11 cellular contexts compared by ENCODE assay signal in the genomic region with DNA sequence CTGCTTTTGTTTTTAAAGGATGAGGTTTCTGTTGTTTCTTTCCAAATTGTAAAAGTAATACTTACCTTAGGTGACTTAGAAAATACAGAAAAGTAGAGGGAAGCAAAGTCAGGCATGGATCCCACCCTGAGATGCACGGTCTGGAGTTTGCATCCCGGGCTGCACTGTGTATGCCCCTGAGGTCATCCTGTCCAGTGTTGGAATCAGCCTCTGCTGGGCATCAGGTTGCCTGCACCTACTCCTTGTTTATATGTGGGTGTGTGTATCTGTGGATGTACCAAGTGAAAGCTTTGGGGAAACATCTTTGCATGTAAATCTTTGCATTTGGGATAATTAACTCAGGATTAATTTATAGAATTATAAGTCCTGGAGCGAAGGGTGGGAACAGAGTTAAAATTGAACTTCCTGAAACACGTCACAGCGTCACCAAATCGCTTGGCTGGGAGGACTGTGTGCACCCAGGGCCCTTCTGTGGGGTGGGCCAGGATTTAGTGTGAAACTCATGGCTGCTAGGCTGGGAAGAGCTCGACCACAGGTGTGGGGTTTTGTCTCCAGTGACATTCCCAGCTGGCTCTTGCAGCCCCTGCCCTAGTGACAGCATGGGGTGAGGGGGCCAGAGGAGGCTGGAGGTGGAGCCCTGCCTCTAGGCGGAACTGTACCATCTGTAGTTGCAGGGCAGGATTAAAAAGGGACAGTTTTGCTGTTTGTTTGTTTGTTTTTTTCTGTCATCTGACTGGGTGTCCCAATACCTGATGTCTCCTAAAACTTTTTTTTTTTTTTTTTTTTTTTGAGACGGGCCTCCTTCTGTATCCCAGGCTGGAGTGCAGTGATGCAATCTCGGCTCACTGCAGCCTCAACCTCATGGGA. TPM values are rescaled to one million over a fixed set of nuclear protein-coding genes. Genes with fewer than 3 reads are reported as not detected.
DNase-seq lines count a peak whose midpoint lies in the region; ATAC-seq and TF ChIP-seq lines count a peak whose summit lies in the region.
"Had no signal": no experiment of that assay in that cellular context is flagged by ENCODE, and none has a peak within 500 bp of the region (broad histone marks: within the 10 kb centered on the region; RNA-seq: fewer than 3 reads in every experiment).

No MANE protein-coding gene starts in this region.

- no peaks in the 10 kb centered on the region for H3K9me3 Mint-ChIP-seq in H9
- H3K9me3 Mint-ChIP-seq: activated naive CD8-positive, alpha-beta T cell treated with anti-CD3 and anti-CD28 coated beads, Interleukin-2, amount 10 ng/mL, durations not matched to agents 7 days and 5 days; T-helper 1 cell treated with Interleukin-12 subunit alpha and Interleukin-12 subunit beta and Interleukin-4 antibody, amounts not matched to agents 30 μg/mL and 1 μg/mL, for 36 hours had no signal

- H4K5ac ChIP-seq in H9 (ENCODE audit: insufficient read length, low read depth, low read length), result no peak overlapping the region

- H2BK120ac ChIP-seq in H9 (ENCODE audit: low read depth, low read length, poor library complexity, severe bottlenecking), result no peak overlapping the region

- H3K27ac ChIP-seq in H9 (ENCODE audit: insufficient read length, low read depth, low read length), result no peak overlapping the region
- peak overlapping the region; percentile 21 for H3K27ac ChIP-seq in layer of hippocampus (ENCODE audit: low read depth, low read length)
- peak overlapping the region in 7 of 8 donors; percentile 73 to 89 (median 84) for H3K27ac ChIP-seq in spleen

- H3K27me3 ChIP-seq in H9 (ENCODE audit: insufficient read depth, low read length) (no peaks in the 10 kb centered on the region), adipocyte (replicated peaks; ENCODE audit: control insufficient read depth, insufficient read depth, low read length) (no peaks in the 10 kb centered on the region), layer of hippocampus (ENCODE audit: control insufficient read depth, insufficient read depth, low read length) (no peaks in the 10 kb centered on the region), spleen (replicated peaks in 1 of 7) (peaks cover 0 to 22% (median 9%) of the 10 kb centered on the region in 7 donors)

- H2AK5ac ChIP-seq in H9 (ENCODE audit: insufficient read length, low read length), result no peak overlapping the region

- intact Hi-C loops in spleen (cut with DNase I; ENCODE audit: low total_unique reads), result no loop called here

- H3K79me1 ChIP-seq in H9 (ENCODE audit: insufficient read depth, low read depth, low read length, poor library complexity, severe bottlenecking), result peaks cover 8% of the 10 kb centered on the region

- no peak for TF ChIP-seq POLR2A in spleen (IDR thresholded peaks at IDR 0.05)

- no peak for TF ChIP-seq CTCF in H9 (conservative IDR thresholded peaks at IDR 0.05)
- no peak for TF ChIP-seq CTCF in spleen (IDR thresholded peaks at IDR 0.05 in 8 of 11, conservative IDR thresholded peaks at IDR 0.05 in 3 of 11)

- no peak overlapping the region for H2BK20ac ChIP-seq in H9 (ENCODE audit: low read depth, low read length, poor library complexity, severe bottlenecking)

- H3K56ac ChIP-seq in H9 (ENCODE audit: insufficient read length, low read depth, low read length), result no peak overlapping the region

- H4K8ac ChIP-seq in H9 (replicated peaks; ENCODE audit: insufficient read length, low read depth, low read length), result no peak overlapping the region

- no peak overlapping the region for H3K4me2 ChIP-seq in H9 (ENCODE audit: insufficient read depth, insufficient read length, low read length)

- H3K27me3 Mint-ChIP-seq in H9 (ENCODE audit: low read depth), result no peaks in the 10 kb centered on the region

- peaks cover 3% of the 10 kb centered on the region for H3K23me2 ChIP-seq in H9 (ENCODE audit: insufficient read length, low read depth, low read length, poor library complexity, severe bottlenecking)

- WGBS in H9 (ENCODE audit: extremely low coverage, insufficient read length, low lambda C conversion rate), result no CpG with 5 or more reads among the region's 10 CpGs
- WGBS in spleen, 5 donors, result 67 to 80% (median 73%) methylated on average over 9 to 10 of the region's 10 CpGs

- H3K9me3 ChIP-seq in H9 (ENCODE audit: control insufficient read depth, low read depth, low read length) (no peaks in the 10 kb centered on the region), adipocyte (ENCODE audit: control insufficient read depth, low read length) (no peaks in the 10 kb centered on the region), spleen (no peaks in the 10 kb centered on the region)

- DNase-seq in H9, result no peak
- peak; percentile 52 for DNase-seq in adipocyte (ENCODE audit: low read depth)
- DNase-seq in spleen, result no peak
- DNase-seq in NCI-H128 (lab: John Stamatoyannopoulos, UW; ENCODE audit: unreplicated experiment), result no peak
- no peak for DNase-seq in HUDEP-2 (lab: John Stamatoyannopoulos, UW; ENCODE audit: unreplicated experiment in 76 of 76)
- DNase-seq: activated naive CD8-positive, alpha-beta T cell treated with anti-CD3 and anti-CD28 coated beads, Interleukin-2, amount 10 ng/mL, durations not matched to agents 7 days and 5 days; NCI-H187 treated with DMSO at 0.1 percent for 48 hours had no signal

- peak overlapping the region in 2 of 3 experiments; percentile 51 to 57; a peak in 3 of 7 replicates for H3K27ac Mint-ChIP-seq in H9
- H3K27ac Mint-ChIP-seq: activated naive CD8-positive, alpha-beta T cell treated with anti-CD3 and anti-CD28 coated beads, Interleukin-2, amount 10 ng/mL, durations not matched to agents 7 days and 5 days; T-helper 1 cell treated with Interleukin-12 subunit alpha and Interleukin-12 subunit beta and Interleukin-4 antibody, amounts not matched to agents 30 μg/mL and 1 μg/mL, for 36 hours had no signal

- no peak overlapping the region for H3K18ac ChIP-seq in H9 (ENCODE audit: insufficient read length, low read depth, low read length)

- H4K20me1 ChIP-seq in H9 (ENCODE audit: control insufficient read depth, insufficient read depth, insufficient read length), result no peaks in the 10 kb centered on the region

- H3K14ac ChIP-seq in H9 (ENCODE audit: insufficient read depth, low read length), result no peak overlapping the region

- H3K4me3 ChIP-seq in adipocyte (ENCODE audit: low read length) (peak overlapping the region; percentile 86), spleen (peak overlapping the region in 4 of 8 donors; percentile 33 to 63 (median 39))

- H2AFZ ChIP-seq in H9 (ENCODE audit: low read length), result no peak overlapping the region

- H3K4me1 ChIP-seq in H9 (ENCODE audit: insufficient read depth, low read length) (peaks cover 4% of the 10 kb centered on the region; the same call in 1 of the 2 replicates), adipocyte (ENCODE audit: control insufficient read depth, insufficient read depth, low read length) (peaks cover 58% of the 10 kb centered on the region), spleen (peaks cover 5 to 63% (median 40%) of the 10 kb centered on the region in 6 donors)

- no peak overlapping the region for H2BK5ac ChIP-seq in H9 (ENCODE audit: insufficient read length, low read length)

- H3K4me1 Mint-ChIP-seq in H9, result peaks cover 21 to 41% of the 10 kb centered on the region in 2 experiments
- H3K4me1 Mint-ChIP-seq: activated naive CD8-positive, alpha-beta T cell treated with anti-CD3 and anti-CD28 coated beads, Interleukin-2, amount 10 ng/mL, durations not matched to agents 7 days and 5 days had no signal

- no peak overlapping the region for H3K23ac ChIP-seq in H9 (ENCODE audit: insufficient read length, low read depth, low read length)

- H3K9ac ChIP-seq in H9 (ENCODE audit: extremely low read depth, insufficient read length, low read length) (no peak overlapping the region), adipocyte (ENCODE audit: low read length) (peak overlapping the region; percentile 93)

- peaks cover 0 to 5% (median 0%) of the 10 kb centered on the region in 3 experiments; a peak in 1 of 7 replicates for H3K36me3 Mint-ChIP-seq in H9 (ENCODE audit: insufficient read depth in 1 of 3, low read depth in 3 of 3)
- H3K36me3 Mint-ChIP-seq: activated naive CD8-positive, alpha-beta T cell treated with anti-CD3 and anti-CD28 coated beads, Interleukin-2, amount 10 ng/mL, durations not matched to agents 7 days and 5 days had no signal

- ATAC-seq in HG02571 (IDR thresholded peaks at IDR 0.05; ENCODE audit: unreplicated experiment), result no peak
- ATAC-seq in HG03045 (IDR thresholded peaks at IDR 0.05; ENCODE audit: unreplicated experiment), result no peak

- H3K4me3 Mint-ChIP-seq in H9, result no peak overlapping the region
- H3K4me3 Mint-ChIP-seq: activated naive CD8-positive, alpha-beta T cell treated with anti-CD3 and anti-CD28 coated beads, Interleukin-2, amount 10 ng/mL, durations not matched to agents 7 days and 5 days; T-helper 1 cell treated with Interleukin-12 subunit alpha and Interleukin-12 subunit beta and Interleukin-4 antibody, amounts not matched to agents 30 μg/mL and 1 μg/mL, for 36 hours had no signal

- peaks cover 2% of the 10 kb centered on the region for H3K79me2 ChIP-seq in H9 (ENCODE audit: insufficient read depth, low read length)

- H3K36me3 ChIP-seq in adipocyte (ENCODE audit: control insufficient read depth, insufficient read depth, low read length, severe bottlenecking), result no peaks in the 10 kb centered on the region
- H3K36me3 ChIP-seq in spleen, result no peaks in the 10 kb centered on the region

- no peak overlapping the region for H3T11ph ChIP-seq in H9 (ENCODE audit: low read length)

- no peak overlapping the region for H2BK12ac ChIP-seq in H9 (ENCODE audit: insufficient read length, low read depth, low read length)

- H4K91ac ChIP-seq in H9 (ENCODE audit: insufficient read length, low read depth, low read length), result no peak overlapping the region

- H2BK15ac ChIP-seq in H9 (ENCODE audit: low read depth, low read length), result no peak overlapping the region

- no peak overlapping the region for H3K4ac ChIP-seq in H9 (ENCODE audit: low read depth, low read length)

RNA-seq across cellular contexts. Expression of gene GTF2IRD1, which starts 28.0 kb away (rescaled TPM):
- total RNA-seq in H9 (2021) (34.3 and 39.9 TPM in 2 replicates), spleen (1 to 10 TPM; 2.9 to 6.6 (median 4.6) TPM)
- polyA plus RNA-seq in spleen, result 1 to 10 TPM; 2.4 to 3.1 (median 2.6) TPM
